26 cellular contexts compared by ENCODE assay signal in the genomic region with DNA sequence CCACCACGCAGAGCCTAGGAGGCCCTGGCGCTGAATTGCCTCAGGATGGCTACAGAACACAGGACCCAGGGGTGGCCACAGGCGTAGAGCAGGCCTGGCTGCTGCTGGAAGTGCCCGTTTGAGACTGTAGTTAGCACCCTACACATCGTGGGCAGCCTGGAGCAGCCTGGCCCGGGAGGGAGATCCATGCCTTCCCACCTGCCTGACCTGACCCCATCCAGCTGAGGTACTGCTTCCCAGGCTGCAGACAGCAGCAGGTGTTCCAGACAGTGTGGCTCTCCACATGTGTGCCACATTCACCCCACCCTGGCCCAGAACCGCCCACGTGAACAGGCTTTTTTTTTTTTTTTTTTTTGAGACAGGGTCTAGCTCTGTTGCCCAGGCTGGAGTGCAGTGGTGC.
"Had no signal": no experiment of that assay in that cellular context is flagged by ENCODE, and none has a peak within 500 bp of the region (broad histone marks: within the 10 kb centered on the region; RNA-seq: fewer than 3 reads in every experiment).

No MANE protein-coding gene starts in this region.

- H3K27me3 ChIP-seq: ascending aorta, cardiac muscle cell, esophagus muscularis mucosa, heart right ventricle, neutrophil, ovary, suprapubic skin, tibial artery, upper lobe of right lung had no signal

- H3K4me3 ChIP-seq: ascending aorta, cardiac muscle cell, esophagus muscularis mucosa, heart right ventricle, lung, ovary, prostate gland, smooth muscle cell, suprapubic skin, tibial artery, upper lobe of right lung had no signal

- H3K36me3 Mint-ChIP-seq: activated naive CD4-positive, alpha-beta T cell treated with anti-CD3 and anti-CD28 coated beads, Interleukin-2, amount 50 U/mL, for 72 hours had no signal

- DNase-seq: cortex of kidney; foreskin melanocyte; kidney glomerular epithelial cell; retina; stimulated activated naive B cell treated with anti-CD40 and anti-IgM and Interleukin-4, amounts not matched to agents 10 μg/mL and 1 μg/mL and 100 μg/mL, for 72 hours; T1000; upper lobe of right lung had no signal

- H3K27me3 Mint-ChIP-seq: activated CD4-positive, alpha-beta memory T cell treated with anti-CD3 and anti-CD28 coated beads, Interleukin-2, amount 10 ng/mL, durations not matched to agents 7 days and 5 days; activated CD4-positive, alpha-beta T cell treated with anti-CD3 and anti-CD28 coated beads, Interleukin-2, amount 10 ng/mL, durations not matched to agents 7 days and 5 days; brain; stimulated activated naive B cell treated with anti-CD40 and anti-IgM and Interleukin-4, amounts not matched to agents 10 μg/mL and 1 μg/mL and 100 μg/mL, for 72 hours; T-helper 17 cell had no signal

- H3K36me3 ChIP-seq: ovary had no signal

- H3K9me3 ChIP-seq: ascending aorta, esophagus muscularis mucosa, heart right ventricle, neutrophil, ovary, prostate gland, suprapubic skin, tibial artery, upper lobe of right lung had no signal

- H3K27ac Mint-ChIP-seq: activated CD4-positive, alpha-beta memory T cell treated with anti-CD3 and anti-CD28 coated beads, Interleukin-2, amount 10 ng/mL, durations not matched to agents 7 days and 5 days; activated CD4-positive, alpha-beta T cell treated with anti-CD3 and anti-CD28 coated beads, Interleukin-2, amount 10 ng/mL, durations not matched to agents 7 days and 5 days; activated naive CD4-positive, alpha-beta T cell treated with anti-CD3 and anti-CD28 coated beads, Interleukin-2, amount 50 U/mL, for 72 hours; activated T-helper 2 cell treated with anti-CD3 and anti-CD28 coated beads, Interferon-gamma antibody, Interleukin-2, Interleukin-4, amounts not matched to agents 10 μg/mL and 5 μg/mL and 100 μg/mL, durations not matched to agents 14 hours and 24 hours and 36 hours; nephron; stimulated activated naive B cell treated with anti-CD40 and anti-IgM and Interleukin-4, amounts not matched to agents 10 μg/mL and 1 μg/mL and 100 μg/mL, for 72 hours; T-helper 17 cell had no signal

- H3K4me3 Mint-ChIP-seq: activated CD4-positive, alpha-beta memory T cell treated with anti-CD3 and anti-CD28 coated beads, Interleukin-2, amount 10 ng/mL, durations not matched to agents 7 days and 5 days; activated CD4-positive, alpha-beta T cell treated with anti-CD3 and anti-CD28 coated beads, Interleukin-2, amount 10 ng/mL, durations not matched to agents 7 days and 5 days; brain; nephron; stimulated activated naive B cell treated with anti-CD40 and anti-IgM and Interleukin-4, amounts not matched to agents 10 μg/mL and 1 μg/mL and 100 μg/mL, for 72 hours; T-helper 17 cell; WTC11 had no signal

- H3K27ac ChIP-seq: ascending aorta, ovary, prostate gland, suprapubic skin, tibial artery, upper lobe of right lung had no signal

- H3K4me1 ChIP-seq: ascending aorta, suprapubic skin, tibial artery had no signal

- H3K4me1 Mint-ChIP-seq: brain; nephron; stimulated activated naive B cell treated with anti-CD40 and anti-IgM and Interleukin-4, amounts not matched to agents 10 μg/mL and 1 μg/mL and 100 μg/mL, for 72 hours; WTC11 had no signal

- H3K9me3 Mint-ChIP-seq: activated CD4-positive, alpha-beta memory T cell treated with anti-CD3 and anti-CD28 coated beads, Interleukin-2, amount 10 ng/mL, durations not matched to agents 7 days and 5 days; activated CD4-positive, alpha-beta T cell treated with anti-CD3 and anti-CD28 coated beads, Interleukin-2, amount 10 ng/mL, durations not matched to agents 7 days and 5 days; activated naive CD4-positive, alpha-beta T cell treated with anti-CD3 and anti-CD28 coated beads, Interleukin-2, amount 50 U/mL, for 72 hours; activated T-helper 2 cell treated with anti-CD3 and anti-CD28 coated beads, Interferon-gamma antibody, Interleukin-2, Interleukin-4, amounts not matched to agents 10 μg/mL and 5 μg/mL and 100 μg/mL, durations not matched to agents 14 hours and 24 hours and 36 hours; brain; nephron; stimulated activated naive B cell treated with anti-CD40 and anti-IgM and Interleukin-4, amounts not matched to agents 10 μg/mL and 1 μg/mL and 100 μg/mL, for 72 hours; WTC11 had no signal
